In the genomic region with DNA sequence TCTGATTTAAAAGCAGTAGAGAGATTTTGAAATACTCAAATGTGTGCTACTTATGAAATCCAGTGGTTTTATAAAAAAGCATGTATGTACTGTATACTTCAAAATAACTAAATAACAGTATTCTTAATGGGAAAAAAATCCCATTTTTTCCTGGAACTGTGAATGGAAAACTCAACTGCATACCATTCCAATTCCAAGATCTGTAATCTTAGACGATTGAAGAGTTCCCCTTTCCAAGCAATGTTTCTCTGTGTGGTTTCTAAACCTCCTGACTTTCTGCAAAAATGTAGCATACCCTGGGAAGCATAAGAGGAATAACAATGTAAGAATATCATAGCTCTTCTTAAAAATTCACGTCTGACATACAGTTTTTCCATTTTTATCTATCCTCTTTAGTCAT, we compare ENCODE assay signal across 37 cellular contexts.
"Had no signal": no experiment of that assay in that cellular context is flagged by ENCODE, and none has a peak within 500 bp of the region (broad histone marks: within the 10 kb centered on the region; RNA-seq: fewer than 3 reads in every experiment).

No MANE protein-coding gene starts in this region.

- H3K4me3 ChIP-seq: ascending aorta, esophagus squamous epithelium, heart left ventricle, right atrium auricular region, spleen, thoracic aorta had no signal

- H3K79me2 ChIP-seq: parathyroid adenoma had no signal

- H2AFZ ChIP-seq: parathyroid adenoma had no signal

- H3K27ac ChIP-seq: ascending aorta, brain microvascular endothelial cell, epithelial cell of prostate, esophagus squamous epithelium, foreskin keratinocyte, heart left ventricle, parathyroid adenoma, right atrium auricular region, spleen, thoracic aorta, VCaP had no signal

- H3K27ac Mint-ChIP-seq: activated naive CD4-positive, alpha-beta T cell treated with anti-CD3 and anti-CD28 coated beads, Interleukin-2, amount 50 U/mL, for 72 hours; activated T-cell treated with anti-CD3 and anti-CD28 coated beads, Interleukin-2, amount 50 U/mL, for 72 hours; immature natural killer cell; T-helper 1 cell treated with Interleukin-12 subunit alpha and Interleukin-12 subunit beta and Interleukin-4 antibody, amounts not matched to agents 30 μg/mL and 1 μg/mL, for 36 hours had no signal

- H3K9me3 ChIP-seq: right atrium auricular region had no signal

- DNase-seq: activated CD4-positive, alpha-beta T cell treated with anti-CD3 and anti-CD28 coated beads for 4 hours; activated CD4-positive, alpha-beta T cell treated with anti-CD3 and anti-CD28 coated beads, Interleukin-2, amount 50 U/mL, for 4 hours; activated naive CD4-positive, alpha-beta T cell; activated T-cell treated with anti-CD3 and anti-CD28 coated beads for 4 hours; activated T-cell treated with anti-CD3 and anti-CD28 coated beads, Interleukin-2, amount 50 U/mL, for 72 hours; brain microvascular endothelial cell; caudate nucleus; effector CD8-positive, alpha-beta T cell; esophagus squamous epithelium; foreskin keratinocyte; heart left ventricle; hypothalamus; immature natural killer cell; kidney; left colon; midbrain; naive thymus-derived CD8-positive, alpha-beta T cell; occipital lobe; spleen; stimulated activated CD4-positive, alpha-beta T cell treated with anti-CD3 and anti-CD28 coated beads, Interleukin-2, amount 100 ng/mL, for 48 hours; stimulated activated naive CD8-positive, alpha-beta T cell treated with anti-CD3 and anti-CD28 coated beads, Interleukin-15, Interleukin-2, amounts not matched to agents 100 U/mL and 50 U/mL, for 24 hours; SW 1271; T-helper 9 cell; trophoblast cell had no signal

- H3K4me1 ChIP-seq: ascending aorta, esophagus squamous epithelium, foreskin keratinocyte, heart left ventricle, parathyroid adenoma, right atrium auricular region, spleen had no signal

- ATAC-seq: activated naive CD4-positive, alpha-beta T cell treated with anti-CD3 and anti-CD28 coated beads, Interleukin-2, amount 50 U/mL, for 72 hours; activated T-cell treated with anti-CD3 and anti-CD28 coated beads, Interleukin-2, amount 50 U/mL, for 72 hours; foreskin keratinocyte; heart left ventricle; left colon; naive thymus-derived CD8-positive, alpha-beta T cell; stimulated activated naive CD8-positive, alpha-beta T cell treated with anti-CD3 and anti-CD28 coated beads, Interleukin-15, Interleukin-2, amounts not matched to agents 100 U/mL and 50 U/mL, for 24 hours had no signal

- H3K9ac ChIP-seq: parathyroid adenoma had no signal

- FAIRE-seq: colon, endometrium, kidney, TTC549, urothelium cell line had no signal

- H3K36me3 ChIP-seq: ascending aorta, brain microvascular endothelial cell, esophagus squamous epithelium, heart left ventricle, right atrium auricular region, spleen, thoracic aorta had no signal

- H3K27me3 ChIP-seq: ascending aorta, brain microvascular endothelial cell, esophagus squamous epithelium, foreskin keratinocyte, heart left ventricle, right atrium auricular region, spleen had no signal

- H3K4me1 Mint-ChIP-seq: immature natural killer cell, neural crest cell had no signal

- H3K4me3 Mint-ChIP-seq: activated T-cell treated with anti-CD3 and anti-CD28 coated beads, Interleukin-2, amount 50 U/mL, for 72 hours; immature natural killer cell; naive thymus-derived CD8-positive, alpha-beta T cell; neural crest cell; T-helper 1 cell treated with Interleukin-12 subunit alpha and Interleukin-12 subunit beta and Interleukin-4 antibody, amounts not matched to agents 30 μg/mL and 1 μg/mL, for 36 hours had no signal
